In genomic region chr10:17669185-17669872, GRCh38 we compare ENCODE assay signal across 1 cellular context.
A peak's percentile ranks its signal among the peaks of the same experiment; 100 is the strongest.
TF ChIP-seq lines count a peak whose summit lies in the region.

No MANE protein-coding gene starts in this region.

TF ChIP-seq in GM12878, 131 proteins besides CTCF, POLR2A, EP300 and RAD21 (continues in another document):
- no peak for TF ChIP-seq BCLAF1 (IDR thresholded peaks at IDR 0.05)
- TF ChIP-seq SUZ12 (IDR thresholded peaks at IDR 0.05; ENCODE audit: unreplicated experiment), result no peak
- TF ChIP-seq ZNF592 (IDR thresholded peaks at IDR 0.05), result no peak
- TF ChIP-seq, protein P1, sequence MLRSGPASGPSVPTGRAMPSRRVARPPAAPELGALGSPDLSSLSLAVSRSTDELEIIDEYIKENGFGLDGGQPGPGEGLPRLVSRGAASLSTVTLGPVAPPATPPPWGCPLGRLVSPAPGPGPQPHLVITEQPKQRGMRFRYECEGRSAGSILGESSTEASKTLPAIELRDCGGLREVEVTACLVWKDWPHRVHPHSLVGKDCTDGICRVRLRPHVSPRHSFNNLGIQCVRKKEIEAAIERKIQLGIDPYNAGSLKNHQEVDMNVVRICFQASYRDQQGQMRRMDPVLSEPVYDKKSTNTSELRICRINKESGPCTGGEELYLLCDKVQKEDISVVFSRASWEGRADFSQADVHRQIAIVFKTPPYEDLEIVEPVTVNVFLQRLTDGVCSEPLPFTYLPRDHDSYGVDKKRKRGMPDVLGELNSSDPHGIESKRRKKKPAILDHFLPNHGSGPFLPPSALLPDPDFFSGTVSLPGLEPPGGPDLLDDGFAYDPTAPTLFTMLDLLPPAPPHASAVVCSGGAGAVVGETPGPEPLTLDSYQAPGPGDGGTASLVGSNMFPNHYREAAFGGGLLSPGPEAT (IDR thresholded peaks at IDR 0.05; ENCODE audit: low read depth), result peak; percentile 85
- peak in 1 of 2 experiments; percentile 71; a peak in 2 of 4 replicates for TF ChIP-seq CEBPB (IDR thresholded peaks at IDR 0.05; ENCODE audit: borderline replicate concordance in 1 of 2, low read depth in 2 of 2, low read length in 2 of 2)
- TF ChIP-seq CREM (IDR thresholded peaks at IDR 0.05; ENCODE audit: low read depth), result 0 out of 2 replicates have a peak, but pooled peaks have one; percentile 16
- TF ChIP-seq RAD51 (IDR thresholded peaks at IDR 0.05), result peak; percentile 36; the same call in 1 of the 2 replicates
- no peak for TF ChIP-seq IKZF1 (conservative IDR thresholded peaks at IDR 0.05)
- no peak for TF ChIP-seq CUX1 (IDR thresholded peaks at IDR 0.05; ENCODE audit: insufficient replicate concordance, low read depth, low read length)
- TF ChIP-seq ZBED1 (IDR thresholded peaks at IDR 0.05; ENCODE audit: borderline replicate concordance), result peak; percentile 32; the same call in 1 of the 2 replicates
- peak; percentile 87 for TF ChIP-seq ZNF384 (IDR thresholded peaks at IDR 0.05; ENCODE audit: borderline replicate concordance, low read depth, low read length)
- TF ChIP-seq RELA (IDR thresholded peaks at IDR 0.05; ENCODE audit: borderline replicate concordance, partially characterized antibody), result peak; percentile 77
- no peak for TF ChIP-seq PML (IDR thresholded peaks at IDR 0.05; ENCODE audit: low read length)
- TF ChIP-seq SP1 (IDR thresholded peaks at IDR 0.05; ENCODE audit: low read depth, low read length), result no peak
- TF ChIP-seq NBN (IDR thresholded peaks at IDR 0.05), result peak; percentile 96
- no peak for TF ChIP-seq HDGF (IDR thresholded peaks at IDR 0.05)
- no peak for TF ChIP-seq SREBF1 (IDR thresholded peaks at IDR 0.05; ENCODE audit: low read length)
- peak; percentile 65 for TF ChIP-seq ATF7 (IDR thresholded peaks at IDR 0.05; ENCODE audit: low read depth)
- TF ChIP-seq PAX5 (IDR thresholded peaks at IDR 0.05; ENCODE audit: borderline replicate concordance, low read depth, low read length), result peak; percentile 23; the same call in 1 of the 2 replicates
- TF ChIP-seq, protein P2, sequence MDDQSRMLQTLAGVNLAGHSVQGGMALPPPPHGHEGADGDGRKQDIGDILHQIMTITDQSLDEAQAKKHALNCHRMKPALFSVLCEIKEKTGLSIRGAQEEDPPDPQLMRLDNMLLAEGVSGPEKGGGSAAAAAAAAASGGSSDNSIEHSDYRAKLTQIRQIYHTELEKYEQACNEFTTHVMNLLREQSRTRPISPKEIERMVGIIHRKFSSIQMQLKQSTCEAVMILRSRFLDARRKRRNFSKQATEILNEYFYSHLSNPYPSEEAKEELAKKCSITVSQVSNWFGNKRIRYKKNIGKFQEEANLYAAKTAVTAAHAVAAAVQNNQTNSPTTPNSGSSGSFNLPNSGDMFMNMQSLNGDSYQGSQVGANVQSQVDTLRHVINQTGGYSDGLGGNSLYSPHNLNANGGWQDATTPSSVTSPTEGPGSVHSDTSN (IDR thresholded peaks at IDR 0.05; ENCODE audit: insufficient replicate concordance, low read depth, low read length), result no peak
- peak; percentile 50; the same call in 1 of the 2 replicates for TF ChIP-seq YY1 (IDR thresholded peaks at IDR 0.05; ENCODE audit: low read depth, low read length)
- TF ChIP-seq NRF1 (conservative IDR thresholded peaks at IDR 0.05; ENCODE audit: low read depth, low read length), result no peak
- TF ChIP-seq CHD4 (IDR thresholded peaks at IDR 0.05), result no peak
- no peak for TF ChIP-seq SIN3A (IDR thresholded peaks at IDR 0.05; ENCODE audit: low read depth, low read length)
- TF ChIP-seq, protein P3, sequence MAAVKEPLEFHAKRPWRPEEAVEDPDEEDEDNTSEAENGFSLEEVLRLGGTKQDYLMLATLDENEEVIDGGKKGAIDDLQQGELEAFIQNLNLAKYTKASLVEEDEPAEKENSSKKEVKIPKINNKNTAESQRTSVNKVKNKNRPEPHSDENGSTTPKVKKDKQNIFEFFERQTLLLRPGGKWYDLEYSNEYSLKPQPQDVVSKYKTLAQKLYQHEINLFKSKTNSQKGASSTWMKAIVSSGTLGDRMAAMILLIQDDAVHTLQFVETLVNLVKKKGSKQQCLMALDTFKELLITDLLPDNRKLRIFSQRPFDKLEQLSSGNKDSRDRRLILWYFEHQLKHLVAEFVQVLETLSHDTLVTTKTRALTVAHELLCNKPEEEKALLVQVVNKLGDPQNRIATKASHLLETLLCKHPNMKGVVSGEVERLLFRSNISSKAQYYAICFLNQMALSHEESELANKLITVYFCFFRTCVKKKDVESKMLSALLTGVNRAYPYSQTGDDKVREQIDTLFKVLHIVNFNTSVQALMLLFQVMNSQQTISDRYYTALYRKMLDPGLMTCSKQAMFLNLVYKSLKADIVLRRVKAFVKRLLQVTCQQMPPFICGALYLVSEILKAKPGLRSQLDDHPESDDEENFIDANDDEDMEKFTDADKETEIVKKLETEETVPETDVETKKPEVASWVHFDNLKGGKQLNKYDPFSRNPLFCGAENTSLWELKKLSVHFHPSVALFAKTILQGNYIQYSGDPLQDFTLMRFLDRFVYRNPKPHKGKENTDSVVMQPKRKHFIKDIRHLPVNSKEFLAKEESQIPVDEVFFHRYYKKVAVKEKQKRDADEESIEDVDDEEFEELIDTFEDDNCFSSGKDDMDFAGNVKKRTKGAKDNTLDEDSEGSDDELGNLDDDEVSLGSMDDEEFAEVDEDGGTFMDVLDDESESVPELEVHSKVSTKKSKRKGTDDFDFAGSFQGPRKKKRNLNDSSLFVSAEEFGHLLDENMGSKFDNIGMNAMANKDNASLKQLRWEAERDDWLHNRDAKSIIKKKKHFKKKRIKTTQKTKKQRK (IDR thresholded peaks at IDR 0.05; ENCODE audit: low read depth, low read length), result no peak
- TF ChIP-seq BHLHE40 (IDR thresholded peaks at IDR 0.05; ENCODE audit: borderline replicate concordance in 1 of 2, low read depth in 2 of 2, low read length in 1 of 2), result no peak
- TF ChIP-seq, protein P4, sequence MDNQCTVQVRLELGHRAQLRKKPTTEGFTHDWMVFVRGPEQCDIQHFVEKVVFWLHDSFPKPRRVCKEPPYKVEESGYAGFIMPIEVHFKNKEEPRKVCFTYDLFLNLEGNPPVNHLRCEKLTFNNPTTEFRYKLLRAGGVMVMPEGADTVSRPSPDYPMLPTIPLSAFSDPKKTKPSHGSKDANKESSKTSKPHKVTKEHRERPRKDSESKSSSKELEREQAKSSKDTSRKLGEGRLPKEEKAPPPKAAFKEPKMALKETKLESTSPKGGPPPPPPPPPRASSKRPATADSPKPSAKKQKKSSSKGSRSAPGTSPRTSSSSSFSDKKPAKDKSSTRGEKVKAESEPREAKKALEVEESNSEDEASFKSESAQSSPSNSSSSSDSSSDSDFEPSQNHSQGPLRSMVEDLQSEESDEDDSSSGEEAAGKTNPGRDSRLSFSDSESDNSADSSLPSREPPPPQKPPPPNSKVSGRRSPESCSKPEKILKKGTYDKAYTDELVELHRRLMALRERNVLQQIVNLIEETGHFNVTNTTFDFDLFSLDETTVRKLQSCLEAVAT (IDR thresholded peaks at IDR 0.05), result peak; percentile 85
- TF ChIP-seq PAX8 (IDR thresholded peaks at IDR 0.05), result no peak
- TF ChIP-seq JUNB (IDR thresholded peaks at IDR 0.05), result peak; percentile 51; the same call in 1 of the 2 replicates
- TF ChIP-seq ATF2 (IDR thresholded peaks at IDR 0.05; ENCODE audit: low read length), result 0 out of 2 replicates have a peak, but pooled peaks have one; percentile 16
- peak; percentile 69 for TF ChIP-seq MTA2 (IDR thresholded peaks at IDR 0.05; ENCODE audit: low read depth)
- no peak for TF ChIP-seq NR2F1 (conservative IDR thresholded peaks at IDR 0.05)
- peak; percentile 45; the same call in 1 of the 2 replicates for TF ChIP-seq PKNOX1 (IDR thresholded peaks at IDR 0.05)
- no peak for TF ChIP-seq TCF12 (IDR thresholded peaks at IDR 0.05; ENCODE audit: low read depth, low read length)
